9 cellular contexts compared by ENCODE assay signal in genomic region chr9:35726876-35727438, GRCh38. TPM values are rescaled to one million over a fixed set of nuclear protein-coding genes. Genes with fewer than 3 reads are reported as not detected.
DNase-seq lines count a peak whose midpoint lies in the region; ATAC-seq, FAIRE-seq and TF ChIP-seq lines count a peak whose summit lies in the region.
"Had no signal": no experiment of that assay in that cellular context is flagged by ENCODE, and none has a peak within 500 bp of the region (broad histone marks: within the 10 kb centered on the region; RNA-seq: fewer than 3 reads in every experiment).

No MANE protein-coding gene starts in this region.

- TF ChIP-seq CTCF in brain (conservative IDR thresholded peaks at IDR 0.05) (no peak), HepG2 (CRISPR knock-in tag; IDR thresholded peaks at IDR 0.05) (no peak), tibial artery (IDR thresholded peaks at IDR 0.05) (peak in 1 of 2 experiments; percentile 31)

- peak overlapping the region; percentile 98; the same call in 1 of the 2 replicates for H3K4me2 ChIP-seq in HepG2 (ENCODE audit: low read depth, low read length)

- no peak; a peak in 1 of 4 replicates for TF ChIP-seq POLR2A in HepG2 (IDR thresholded peaks at IDR 0.05; ENCODE audit: insufficient read depth in 1 of 2, low read depth in 2 of 2, low read length in 2 of 2)

- intact Hi-C loops in activated CD4-positive, alpha-beta T cell treated with anti-CD3 and anti-CD28 coated beads for 36 hours (cut with DNase I, micrococcal nuclease), result no loop called here
- intact Hi-C loops in HepG2 (cut with micrococcal nuclease; ENCODE audit: unreplicated experiment) (no loop called here), tibial artery (cut with DNase I; ENCODE audit: low total_unique reads) (loop anchor here (5.0 kb wide), 1 partner anchor 35 kb away; no protein-coding TSS in a partner anchor)

- H3K9me3 Mint-ChIP-seq in activated CD4-positive, alpha-beta T cell treated with anti-CD3 and anti-CD28 coated beads for 36 hours (ENCODE audit: low read depth), result no peaks in the 10 kb centered on the region
- H3K9me3 Mint-ChIP-seq in brain, result no peaks in the 10 kb centered on the region

- H3K9me3 ChIP-seq in HepG2 (ENCODE audit: low read length) (no peaks in the 10 kb centered on the region), tibial artery (no peaks in the 10 kb centered on the region)

- no peak for TF ChIP-seq RAD21 in HepG2 (CRISPR knock-in tag; IDR thresholded peaks at IDR 0.05)

- H3K4me1 ChIP-seq in HepG2 (ENCODE audit: insufficient read depth, low read length), result peaks cover 52% of the 10 kb centered on the region
- peaks cover 0 to 60% (median 50%) of the 10 kb centered on the region in 4 donors for H3K4me1 ChIP-seq in tibial artery

- no peak overlapping the region for H3K9ac ChIP-seq in HepG2 (ENCODE audit: insufficient read depth, low read depth, low read length)

- 96% methylated on average over 4 of the region's 4 CpGs for WGBS in HepG2 (ENCODE audit: low lambda C conversion rate)

- peak overlapping the region; percentile 49 for H3K27ac Mint-ChIP-seq in activated CD4-positive, alpha-beta T cell treated with anti-CD3 and anti-CD28 coated beads for 36 hours
- H3K27ac Mint-ChIP-seq in brain, result peak overlapping the region in 3 of 5 experiments; percentile 54 to 71 (median 65)

- H2AFZ ChIP-seq in HepG2 (ENCODE audit: low read length), result no peak overlapping the region

- H3K27me3 ChIP-seq in HepG2 (ENCODE audit: control insufficient read depth in 1 of 2, insufficient read depth in 2 of 2, low read length in 2 of 2), result no peaks in the 10 kb centered on the region; a peak in 1 of 5 replicates
- no peaks in the 10 kb centered on the region for H3K27me3 ChIP-seq in tibial artery

- no peak overlapping the region for H3K4me3 Mint-ChIP-seq in activated CD4-positive, alpha-beta T cell treated with anti-CD3 and anti-CD28 coated beads for 36 hours
- peak overlapping the region in 3 of 5 experiments; percentile 45 to 69 (median 46) for H3K4me3 Mint-ChIP-seq in brain

- H3K79me2 ChIP-seq in HepG2 (ENCODE audit: insufficient read depth, low read length), result peaks cover 53% of the 10 kb centered on the region

- in situ Hi-C loops in HepG2 (cut with HindIII; ENCODE audit: extremely low pct_ligation_motif_present, low pct_unique_long_range_greater_than_20kb), result loop anchor here (5.0 kb wide), 1 partner anchor 60 kb away; the partner anchor contains the start of gene ARHGEF39

- no peaks in the 10 kb centered on the region for H3K27me3 Mint-ChIP-seq in activated CD4-positive, alpha-beta T cell treated with anti-CD3 and anti-CD28 coated beads for 36 hours
- H3K27me3 Mint-ChIP-seq in brain, result peaks cover 7% of the 10 kb centered on the region

- peak overlapping the region; percentile 77 for H3K27ac ChIP-seq in HepG2 (ENCODE audit: extremely low read length, insufficient read depth, low read length)
- H3K27ac ChIP-seq in tibial artery, result peak overlapping the region; percentile 92 to 99

- CTCF ChIA-PET in activated CD4-positive, alpha-beta T cell treated with anti-CD3 and anti-CD28 coated beads for 36 hours (lab: Charles Lee), result interaction anchor here (0.5 to 8.4 kb wide), 16 partner anchors 9 to 463 kb away, joined by 3 to 68 read pairs (median 4); partner anchors contain the start of genes ARHGEF39, CCDC107, RMRP and TMEM8B
- CTCF ChIA-PET in HepG2 (lab: Yijun Ruan, JAX; ENCODE audit: low intra/inter-chr PET ratio, low total read pairs), result no interaction called here

- BruUV-seq in HepG2 (replicated peaks; lab: Mats Ljungman, UMichigan), result no TSS peak

- FAIRE-seq in HepG2 (lab: Jason Lieb, UNC), result no peak
- no peak for FAIRE-seq in HTR-8/SVneo (lab: Jason Lieb, UNC)
- FAIRE-seq: G401.6 had no signal

- H3K36me3 ChIP-seq in HepG2 (replicated peaks in 1 of 2; ENCODE audit: control insufficient read depth in 1 of 2, insufficient read depth in 2 of 2, low read length in 2 of 2) (peaks cover 19 to 42% of the 10 kb centered on the region in 2 experiments), tibial artery (peaks cover 36 to 47% (median 38%) of the 10 kb centered on the region in 3 donors)

- H3K4me3 ChIP-seq in HepG2 (replicated peaks in 1 of 3; ENCODE audit: insufficient read depth in 1 of 3, low read depth in 2 of 3, low read length in 3 of 3) (no peak overlapping the region), tibial artery (peak overlapping the region; percentile 65 to 93)

- POLR2A ChIA-PET in activated CD4-positive, alpha-beta T cell treated with anti-CD3 and anti-CD28 coated beads for 36 hours (lab: Charles Lee), result no interaction called here
- POLR2A ChIA-PET in HepG2 (lab: Yijun Ruan, JAX), result interaction anchor here (1.1 to 3.5 kb wide), 13 partner anchors 9 to 88 kb away, joined by 3 to 44 read pairs (median 10); partner anchors contain the start of genes ARHGEF39, CCDC107, GBA2 and HINT2

- H4K20me1 ChIP-seq in HepG2 (ENCODE audit: insufficient read depth, low read length), result peaks cover 30% of the 10 kb centered on the region

- TF ChIP-seq EP300 in HepG2 (IDR thresholded peaks at IDR 0.05; ENCODE audit: low read depth in 2 of 2, low read length in 2 of 2), result no peak
- no peak for TF ChIP-seq EP300 in HepG2 (CRISPR knock-in tag; IDR thresholded peaks at IDR 0.05; ENCODE audit: borderline replicate concordance)

- peaks cover 27% of the 10 kb centered on the region for H3K36me3 Mint-ChIP-seq in activated CD4-positive, alpha-beta T cell treated with anti-CD3 and anti-CD28 coated beads for 36 hours (ENCODE audit: low read depth)
- peaks cover 36% of the 10 kb centered on the region for H3K36me3 Mint-ChIP-seq in brain

- DNase-seq in activated CD4-positive, alpha-beta T cell treated with anti-CD3 and anti-CD28 coated beads for 36 hours, result peak; percentile 61
- DNase-seq in activated CD4-positive, alpha-beta T cell treated with anti-CD3 and anti-CD28 coated beads for 1 hour, result no peak
- DNase-seq in NCI-H2196 (lab: John Stamatoyannopoulos, UW; ENCODE audit: unreplicated experiment) (peak; percentile 50), HepG2 (ENCODE audit: low spot score) (peak; percentile 35), tibial artery (peak; percentile 59 to 92), HTR-8/SVneo (ENCODE audit: insufficient read length, low spot score) (no peak), NCI-H2081 treated with DMSO at 0.1 percent for 48 hours (lab: John Stamatoyannopoulos, UW) (no peak)

- ATAC-seq in activated CD4-positive, alpha-beta T cell treated with anti-CD3 and anti-CD28 coated beads for 36 hours, result peak; percentile 37
- 0 out of 3 replicates have a peak, but pooled peaks have one; percentile 5 for ATAC-seq in HepG2

- H3K4me1 Mint-ChIP-seq in activated CD4-positive, alpha-beta T cell treated with anti-CD3 and anti-CD28 coated beads for 36 hours, result peaks cover 7% of the 10 kb centered on the region
- no peaks in the 10 kb centered on the region for H3K4me1 Mint-ChIP-seq in brain

RNA-seq across cellular contexts. Expression of gene TLN1, which starts 5.0 kb away (rescaled TPM):
- total RNA-seq in activated CD4-positive, alpha-beta T cell treated with anti-CD3 and anti-CD28 coated beads for 36 hours, result 100 to 1,000 TPM; 217 to 238 TPM
- 181 TPM for polyA plus RNA-seq in brain (ENCODE audit: insufficient read depth, low read depth, low replicate concordance)
- total RNA-seq in HepG2 (2016; rRNA removed; fragmentation: Illumina TruSeq; extraction: Trizol), result 51.8 and 53.7 TPM in 2 replicates
- total RNA-seq in HepG2 (2016; cell fraction: cytosol; rRNA removed; fragmentation: Illumina TruSeq; extraction: Trizol; ENCODE audit: low read depth), result 5.4 and 5.6 TPM in 2 replicates
- total RNA-seq in HepG2 (2016; cell fraction: insoluble cytoplasmic fraction; rRNA removed; fragmentation: Illumina TruSeq; extraction: Trizol), result 48.7 and 53.6 TPM in 2 replicates
- 16.4 and 17.1 TPM in 2 replicates for total RNA-seq in HepG2 (2016; cell fraction: membrane; rRNA removed; fragmentation: Illumina TruSeq; extraction: Trizol)
- 44.1 and 46.3 TPM in 2 replicates for total RNA-seq in HepG2 (2016; cell fraction: nucleus; rRNA removed; fragmentation: Illumina TruSeq; extraction: Trizol)
- 35.2 and 52.6 TPM in 2 replicates for polyA plus RNA-seq in HepG2 (2011; rRNA removed)
- 26.4 and 37.0 TPM in 2 replicates for polyA plus RNA-seq in HepG2 (2011; cell fraction: cytosol; rRNA removed)
- polyA plus RNA-seq in HepG2 (2011; cell fraction: nucleus; rRNA removed), result 60.2 and 61.4 TPM in 2 replicates
- 37.0 and 57.6 TPM in 2 replicates for polyA plus RNA-seq in HepG2 (2012)
- polyA plus RNA-seq in HepG2 (2016; cell fraction: cytosol; fragmentation: Illumina TruSeq; extraction: Trizol; ENCODE audit: low read depth), result 3.2 and 3.6 TPM in 2 replicates
- 38.8 and 63.9 TPM in 2 replicates for polyA plus RNA-seq in HepG2 (2016; cell fraction: insoluble cytoplasmic fraction; fragmentation: Illumina TruSeq; extraction: Trizol; ENCODE audit: low read depth)
- 5.7 and 8.6 TPM in 2 replicates for polyA plus RNA-seq in HepG2 (2016; cell fraction: membrane; fragmentation: Illumina TruSeq; extraction: Trizol; ENCODE audit: low read depth)
- 55.3 and 65.8 TPM in 2 replicates for polyA plus RNA-seq in HepG2 (2016; cell fraction: nucleus; fragmentation: Illumina TruSeq; extraction: Trizol; ENCODE audit: insufficient read depth, low read depth)
- 166 and 414 TPM in 2 replicates for polyA minus RNA-seq in HepG2 (2011; rRNA and poly(A)+ RNA removed; ENCODE audit: low replicate concordance)
- polyA minus RNA-seq in HepG2 (2011; cell fraction: cytosol; rRNA and poly(A)+ RNA removed), result 120 and 167 TPM in 2 replicates
- polyA minus RNA-seq in HepG2 (2011; cell fraction: nucleus; rRNA and poly(A)+ RNA removed), result 38.1 and 53.7 TPM in 2 replicates

RNA-seq across cellular contexts. Expression of gene CREB3, which starts 5.5 kb away (rescaled TPM):
- total RNA-seq in activated CD4-positive, alpha-beta T cell treated with anti-CD3 and anti-CD28 coated beads for 36 hours, result 10 to 100 TPM; 24.0 to 26.0 TPM
- polyA plus RNA-seq in brain (ENCODE audit: insufficient read depth, low read depth, low replicate concordance) (82.7 TPM), HepG2 (2011; rRNA removed) (11.1 and 13.5 TPM in 2 replicates)
- 32.2 and 34.2 TPM in 2 replicates for total RNA-seq in HepG2 (2016; rRNA removed; fragmentation: Illumina TruSeq; extraction: Trizol)
- total RNA-seq in HepG2 (2016; cell fraction: cytosol; rRNA removed; fragmentation: Illumina TruSeq; extraction: Trizol; ENCODE audit: low read depth), result 16.4 and 24.8 TPM in 2 replicates
- 35.0 and 35.4 TPM in 2 replicates for total RNA-seq in HepG2 (2016; cell fraction: insoluble cytoplasmic fraction; rRNA removed; fragmentation: Illumina TruSeq; extraction: Trizol)
- 29.8 and 43.4 TPM in 2 replicates for total RNA-seq in HepG2 (2016; cell fraction: membrane; rRNA removed; fragmentation: Illumina TruSeq; extraction: Trizol)
- total RNA-seq in HepG2 (2016; cell fraction: nucleus; rRNA removed; fragmentation: Illumina TruSeq; extraction: Trizol), result 19.0 and 22.6 TPM in 2 replicates
- polyA plus RNA-seq in HepG2 (2011; cell fraction: cytosol; rRNA removed), result 12.6 and 15.2 TPM in 2 replicates
- polyA plus RNA-seq in HepG2 (2011; cell fraction: nucleus; rRNA removed), result 15.5 and 16.6 TPM in 2 replicates
- 12.3 and 13.3 TPM in 2 replicates for polyA plus RNA-seq in HepG2 (2012)
- 16.3 and 25.4 TPM in 2 replicates for polyA plus RNA-seq in HepG2 (2016; cell fraction: cytosol; fragmentation: Illumina TruSeq; extraction: Trizol; ENCODE audit: low read depth)
- 29.0 and 30.9 TPM in 2 replicates for polyA plus RNA-seq in HepG2 (2016; cell fraction: insoluble cytoplasmic fraction; fragmentation: Illumina TruSeq; extraction: Trizol; ENCODE audit: low read depth)
- polyA plus RNA-seq in HepG2 (2016; cell fraction: membrane; fragmentation: Illumina TruSeq; extraction: Trizol; ENCODE audit: low read depth), result 26.7 and 33.7 TPM in 2 replicates
- 27.3 and 30.5 TPM in 2 replicates for polyA plus RNA-seq in HepG2 (2016; cell fraction: nucleus; fragmentation: Illumina TruSeq; extraction: Trizol; ENCODE audit: insufficient read depth, low read depth)
- polyA minus RNA-seq in HepG2 (2011; rRNA and poly(A)+ RNA removed; ENCODE audit: low replicate concordance), result 14.5 and 21.8 TPM in 2 replicates
- 5.1 and 6.9 TPM in 2 replicates for polyA minus RNA-seq in HepG2 (2011; cell fraction: cytosol; rRNA and poly(A)+ RNA removed)
- polyA minus RNA-seq in HepG2 (2011; cell fraction: nucleus; rRNA and poly(A)+ RNA removed), result 9.9 and 11.1 TPM in 2 replicates

RNA-seq across cellular contexts. Expression of gene GBA2, which starts 22.1 kb away (rescaled TPM):
- total RNA-seq in activated CD4-positive, alpha-beta T cell treated with anti-CD3 and anti-CD28 coated beads for 36 hours, result 10 to 100 TPM; 19.6 to 23.7 TPM
- polyA plus RNA-seq in brain (ENCODE audit: insufficient read depth, low read depth, low replicate concordance) (56.0 TPM), HepG2 (2011; rRNA removed) (86.1 and 96.9 TPM in 2 replicates)
- 24.4 and 37.5 TPM in 2 replicates for total RNA-seq in HepG2 (2016; rRNA removed; fragmentation: Illumina TruSeq; extraction: Trizol)
- 11.1 and 11.7 TPM in 2 replicates for total RNA-seq in HepG2 (2016; cell fraction: cytosol; rRNA removed; fragmentation: Illumina TruSeq; extraction: Trizol; ENCODE audit: low read depth)
- total RNA-seq in HepG2 (2016; cell fraction: insoluble cytoplasmic fraction; rRNA removed; fragmentation: Illumina TruSeq; extraction: Trizol), result 21.2 and 40.4 TPM in 2 replicates
- total RNA-seq in HepG2 (2016; cell fraction: membrane; rRNA removed; fragmentation: Illumina TruSeq; extraction: Trizol), result 27.6 and 27.8 TPM in 2 replicates
- total RNA-seq in HepG2 (2016; cell fraction: nucleus; rRNA removed; fragmentation: Illumina TruSeq; extraction: Trizol), result 70.2 and 71.7 TPM in 2 replicates
- polyA plus RNA-seq in HepG2 (2011; cell fraction: cytosol; rRNA removed), result 54.1 and 58.1 TPM in 2 replicates
- 385 and 395 TPM in 2 replicates for polyA plus RNA-seq in HepG2 (2011; cell fraction: nucleus; rRNA removed)
- polyA plus RNA-seq in HepG2 (2012), result 50.0 and 65.4 TPM in 2 replicates
- 10.5 and 11.2 TPM in 2 replicates for polyA plus RNA-seq in HepG2 (2016; cell fraction: cytosol; fragmentation: Illumina TruSeq; extraction: Trizol; ENCODE audit: low read depth)
- polyA plus RNA-seq in HepG2 (2016; cell fraction: insoluble cytoplasmic fraction; fragmentation: Illumina TruSeq; extraction: Trizol; ENCODE audit: low read depth), result 21.6 and 24.7 TPM in 2 replicates
- 23.2 and 23.4 TPM in 2 replicates for polyA plus RNA-seq in HepG2 (2016; cell fraction: membrane; fragmentation: Illumina TruSeq; extraction: Trizol; ENCODE audit: low read depth)
- 145 and 166 TPM in 2 replicates for polyA plus RNA-seq in HepG2 (2016; cell fraction: nucleus; fragmentation: Illumina TruSeq; extraction: Trizol; ENCODE audit: insufficient read depth, low read depth)
- 62.6 and 136 TPM in 2 replicates for polyA minus RNA-seq in HepG2 (2011; rRNA and poly(A)+ RNA removed; ENCODE audit: low replicate concordance)
- polyA minus RNA-seq in HepG2 (2011; cell fraction: cytosol; rRNA and poly(A)+ RNA removed), result 24.7 and 24.9 TPM in 2 replicates
- polyA minus RNA-seq in HepG2 (2011; cell fraction: nucleus; rRNA and poly(A)+ RNA removed), result 155 and 168 TPM in 2 replicates

RNA-seq across cellular contexts. Expression of gene RGP1, which starts 22.1 kb away (rescaled TPM):
- total RNA-seq in activated CD4-positive, alpha-beta T cell treated with anti-CD3 and anti-CD28 coated beads for 36 hours, result 10 to 100 TPM; 14.0 to 15.5 TPM
- polyA plus RNA-seq in brain (ENCODE audit: insufficient read depth, low read depth, low replicate concordance) (34.4 TPM), HepG2 (2011; rRNA removed) (18.7 and 21.0 TPM in 2 replicates)
- total RNA-seq in HepG2 (2016; rRNA removed; fragmentation: Illumina TruSeq; extraction: Trizol), result 12.6 and 12.7 TPM in 2 replicates
- 1.6 and 1.9 TPM in 2 replicates for total RNA-seq in HepG2 (2016; cell fraction: cytosol; rRNA removed; fragmentation: Illumina TruSeq; extraction: Trizol; ENCODE audit: low read depth)
- total RNA-seq in HepG2 (2016; cell fraction: insoluble cytoplasmic fraction; rRNA removed; fragmentation: Illumina TruSeq; extraction: Trizol), result 10.9 and 13.5 TPM in 2 replicates
- total RNA-seq in HepG2 (2016; cell fraction: membrane; rRNA removed; fragmentation: Illumina TruSeq; extraction: Trizol), result 7.5 and 7.7 TPM in 2 replicates
- total RNA-seq in HepG2 (2016; cell fraction: nucleus; rRNA removed; fragmentation: Illumina TruSeq; extraction: Trizol), result 9.8 and 10.7 TPM in 2 replicates
- 13.4 and 13.5 TPM in 2 replicates for polyA plus RNA-seq in HepG2 (2011; cell fraction: cytosol; rRNA removed)
- 31.7 and 33.0 TPM in 2 replicates for polyA plus RNA-seq in HepG2 (2011; cell fraction: nucleus; rRNA removed)
- polyA plus RNA-seq in HepG2 (2012), result 10.9 TPM in 2 replicates
- polyA plus RNA-seq in HepG2 (2016; cell fraction: cytosol; fragmentation: Illumina TruSeq; extraction: Trizol; ENCODE audit: low read depth), result 3.5 and 3.8 TPM in 2 replicates
- polyA plus RNA-seq in HepG2 (2016; cell fraction: insoluble cytoplasmic fraction; fragmentation: Illumina TruSeq; extraction: Trizol; ENCODE audit: low read depth), result 9.5 and 11.3 TPM in 2 replicates
- polyA plus RNA-seq in HepG2 (2016; cell fraction: membrane; fragmentation: Illumina TruSeq; extraction: Trizol; ENCODE audit: low read depth), result 5.6 TPM in 2 replicates
- 14.0 and 14.1 TPM in 2 replicates for polyA plus RNA-seq in HepG2 (2016; cell fraction: nucleus; fragmentation: Illumina TruSeq; extraction: Trizol; ENCODE audit: insufficient read depth, low read depth)
- polyA minus RNA-seq in HepG2 (2011; rRNA and poly(A)+ RNA removed; ENCODE audit: low replicate concordance), result 32.1 and 35.8 TPM in 2 replicates
- 8.6 and 10.3 TPM in 2 replicates for polyA minus RNA-seq in HepG2 (2011; cell fraction: cytosol; rRNA and poly(A)+ RNA removed)
- polyA minus RNA-seq in HepG2 (2011; cell fraction: nucleus; rRNA and poly(A)+ RNA removed), result 13.1 and 16.8 TPM in 2 replicates

RNA-seq across cellular contexts. Expression of gene MSMP, which starts 27.1 kb away (rescaled TPM):
- total RNA-seq in activated CD4-positive, alpha-beta T cell treated with anti-CD3 and anti-CD28 coated beads for 36 hours, result under 1 TPM in 1 of 2 experiments, not detected in 1; 0.39 TPM
- polyA plus RNA-seq in brain (ENCODE audit: insufficient read depth, low read depth, low replicate concordance), result 9.4 TPM
- 0.24 and 0.49 TPM in 2 replicates for total RNA-seq in HepG2 (2016; rRNA removed; fragmentation: Illumina TruSeq; extraction: Trizol)
- not detected in 2 replicates for total RNA-seq in HepG2 (2016; cell fraction: cytosol; rRNA removed; fragmentation: Illumina TruSeq; extraction: Trizol; ENCODE audit: low read depth)
- not detected in 2 replicates for total RNA-seq in HepG2 (2016; cell fraction: insoluble cytoplasmic fraction; rRNA removed; fragmentation: Illumina TruSeq; extraction: Trizol)
- total RNA-seq in HepG2 (2016; cell fraction: membrane; rRNA removed; fragmentation: Illumina TruSeq; extraction: Trizol), result 0.71 TPM in 1 of 2 replicates, not detected in the other
- total RNA-seq in HepG2 (2016; cell fraction: nucleus; rRNA removed; fragmentation: Illumina TruSeq; extraction: Trizol), result not detected in 2 replicates
- 0.34 and 0.46 TPM in 2 replicates for polyA plus RNA-seq in HepG2 (2011; rRNA removed)
- polyA plus RNA-seq in HepG2 (2011; cell fraction: cytosol; rRNA removed), result 0.32 and 0.45 TPM in 2 replicates
- 0.42 TPM in 1 of 2 replicates, not detected in the other for polyA plus RNA-seq in HepG2 (2011; cell fraction: nucleus; rRNA removed)
- polyA plus RNA-seq in HepG2 (2012), result 0.76 TPM in 1 of 2 replicates, not detected in the other
- 0.66 and 1.2 TPM in 2 replicates for polyA plus RNA-seq in HepG2 (2016; cell fraction: cytosol; fragmentation: Illumina TruSeq; extraction: Trizol; ENCODE audit: low read depth)
- 0.62 TPM in 1 of 2 replicates, not detected in the other for polyA plus RNA-seq in HepG2 (2016; cell fraction: insoluble cytoplasmic fraction; fragmentation: Illumina TruSeq; extraction: Trizol; ENCODE audit: low read depth)
- polyA plus RNA-seq in HepG2 (2016; cell fraction: membrane; fragmentation: Illumina TruSeq; extraction: Trizol; ENCODE audit: low read depth), result 0.55 and 2.2 TPM in 2 replicates
- not detected in 2 replicates for polyA plus RNA-seq in HepG2 (2016; cell fraction: nucleus; fragmentation: Illumina TruSeq; extraction: Trizol; ENCODE audit: insufficient read depth, low read depth)
- 0.62 TPM in 1 of 2 replicates, not detected in the other for polyA minus RNA-seq in HepG2 (2011; rRNA and poly(A)+ RNA removed; ENCODE audit: low replicate concordance)
- polyA minus RNA-seq in HepG2 (2011; cell fraction: cytosol; rRNA and poly(A)+ RNA removed), result not detected in 2 replicates
- polyA minus RNA-seq in HepG2 (2011; cell fraction: nucleus; rRNA and poly(A)+ RNA removed), result not detected in 2 replicates

Comparison
In these comparisons a context has a peak if more than half of its experiments do, and no peak if none do; other contexts are left out.
1. DNase-seq: peak in activated CD4-positive, alpha-beta T cell treated with anti-CD3 and anti-CD28 coated beads for 36 hours (single experiment), NCI-H2196 (single experiment), HepG2 (single experiment) and tibial artery (2 of 2); none in activated CD4-positive, alpha-beta T cell treated with anti-CD3 and anti-CD28 coated beads for 1 hour (single experiment), HTR-8/SVneo (single experiment) and NCI-H2081 treated with DMSO at 0.1 percent for 48 hours (single experiment).
2. H3K4me3 ChIP-seq: peak in tibial artery (2 of 2); none in HepG2 (0 of 3).